ENCODE assay signal across 26 cellular contexts in the genomic region with DNA sequence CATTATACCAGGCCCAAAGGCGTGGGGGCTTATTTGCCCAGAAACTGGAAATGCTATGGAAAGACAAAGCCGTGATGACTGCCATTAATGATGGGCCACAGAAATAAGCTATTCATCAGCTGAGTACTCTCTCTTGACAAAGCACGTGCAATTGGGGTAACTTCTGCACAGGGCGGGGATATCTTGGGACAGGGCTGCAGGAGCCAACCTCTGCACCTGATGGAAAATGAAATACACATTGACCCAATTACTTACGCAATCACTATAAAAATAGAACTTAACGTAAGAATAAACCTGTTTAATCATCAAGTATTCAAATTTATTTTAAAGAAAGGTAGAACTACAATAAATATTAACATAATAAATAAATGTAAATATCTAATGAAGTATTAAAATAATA.
"Had no signal": no experiment of that assay in that cellular context is flagged by ENCODE, and none has a peak within 500 bp of the region (broad histone marks: within the 10 kb centered on the region; RNA-seq: fewer than 3 reads in every experiment).

No MANE protein-coding gene starts in this region.

- H3K4me3 ChIP-seq: left lung, lower lobe of right lung, pancreas, prostate gland, right atrium auricular region, sigmoid colon, smooth muscle cell, tibial nerve, vagina had no signal

- ATAC-seq: left colon; left lung; lower lobe of right lung; naive thymus-derived CD8-positive, alpha-beta T cell; pancreas; stimulated activated memory B cell treated with anti-CD40 and anti-IgM and Interleukin-4, amounts not matched to agents 10 μg/mL and 1 μg/mL and 100 μg/mL, for 72 hours; stimulated activated naive CD8-positive, alpha-beta T cell treated with anti-CD3 and anti-CD28 coated beads, Interleukin-15, amount 100 ng/mL, for 72 hours had no signal

- H3K4me2 ChIP-seq: smooth muscle cell had no signal

- FAIRE-seq: islet of Langerhans, kidney, pancreas had no signal

- H3K27ac ChIP-seq: left lung, lower lobe of right lung, pancreas, prostate gland, sigmoid colon, tibial nerve, vagina had no signal

- H3K27me3 ChIP-seq: left lung, right atrium auricular region, sigmoid colon, tibial nerve, vagina had no signal

- H3K4me1 ChIP-seq: left lung, lower lobe of right lung, pancreas, prostate gland, sigmoid colon, tibial nerve, vagina had no signal

- H3K36me3 ChIP-seq: left lung, lower lobe of right lung, pancreas, prostate gland, right atrium auricular region, sigmoid colon, tibial nerve, vagina had no signal

- DNase-seq: hippocampal formation; kidney; left colon; left lung; lower lobe of right lung; mammary epithelial cell; mesenchymal stem cell; naive thymus-derived CD8-positive, alpha-beta T cell; nucleus accumbens; pancreas; posterior cingulate gyrus; sigmoid colon; stimulated activated CD4-positive, alpha-beta T cell treated with anti-CD3 and anti-CD28 coated beads, Interleukin-1b, Interleukin-23, amount 100 ng/mL, for 48 hours; stimulated activated CD4-positive, alpha-beta T cell treated with anti-CD3 and anti-CD28 coated beads, Interleukin-2, amount 100 ng/mL, for 48 hours; stimulated activated CD4-positive, alpha-beta T cell treated with anti-CD3 and anti-CD28 coated beads, Interleukin-4, amount 100 ng/mL, for 4 hours; stimulated activated CD8-positive, alpha-beta memory T cell treated with anti-CD3 and anti-CD28 coated beads, Interleukin-4, amount 100 ng/mL, for 48 hours; stimulated activated naive CD4-positive, alpha-beta T cell treated with Interleukin-2 at 50 U/mL for 16 hours; stimulated activated naive CD8-positive, alpha-beta T cell treated with anti-CD3 and anti-CD28 coated beads, Interleukin-15, amount 100 ng/mL, for 72 hours; substantia nigra had no signal

- H3K9me3 ChIP-seq: left lung, lower lobe of right lung, pancreas, prostate gland, right atrium auricular region, sigmoid colon, tibial nerve, vagina had no signal
